ENCODE assay signal across 16 cellular contexts in the genomic region with DNA sequence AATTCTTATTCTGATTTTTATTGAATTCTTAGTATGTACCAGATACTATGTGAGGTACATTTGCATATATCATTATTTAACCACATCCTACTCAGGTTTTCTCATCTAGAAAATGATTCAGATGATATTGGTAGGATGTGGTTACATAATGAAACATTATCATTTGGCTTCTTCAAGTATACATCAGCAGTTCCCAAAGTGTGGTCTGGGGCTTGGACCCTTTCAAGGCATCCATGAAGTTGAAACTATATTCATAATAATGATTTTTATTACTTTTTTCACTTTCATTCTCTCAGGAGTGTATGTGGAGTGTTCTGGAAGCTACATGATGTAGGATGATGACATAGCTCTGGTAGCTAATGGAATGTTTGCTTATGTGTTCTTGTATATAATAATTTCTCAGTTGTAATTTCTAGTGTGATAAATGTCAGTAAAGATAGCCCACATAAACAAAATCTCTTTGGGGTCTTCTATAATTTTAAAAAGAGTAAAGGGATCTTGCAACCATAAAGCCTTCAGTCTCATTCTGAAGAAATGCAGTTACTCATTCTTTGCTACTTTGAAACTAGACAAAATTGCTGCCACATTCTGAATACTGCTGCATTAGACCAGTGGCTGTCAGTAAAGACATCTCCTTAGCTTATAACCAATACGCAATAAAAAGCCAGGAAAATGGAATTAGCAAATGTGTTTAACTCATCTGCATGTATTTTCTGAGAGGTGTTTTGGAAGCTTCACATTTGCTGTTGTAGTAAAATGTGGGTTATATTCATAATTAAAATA.
DNase-seq lines count a peak whose midpoint lies in the region; ATAC-seq and TF ChIP-seq lines count a peak whose summit lies in the region.
"Had no signal": no experiment of that assay in that cellular context is flagged by ENCODE, and none has a peak within 500 bp of the region (broad histone marks: within the 10 kb centered on the region; RNA-seq: fewer than 3 reads in every experiment).

No MANE protein-coding gene starts in this region.

- TF ChIP-seq CTCF in choroid plexus epithelial cell (conservative IDR thresholded peaks at IDR 0.05; ENCODE audit: low read depth, low read length), result no peak

- peaks cover 34% of the 10 kb centered on the region for H3K4me1 Mint-ChIP-seq in activated T-helper 2 cell treated with anti-CD3 and anti-CD28 coated beads, Interferon-gamma antibody, Interleukin-2, Interleukin-4, amounts not matched to agents 10 μg/mL and 5 μg/mL and 100 μg/mL, durations not matched to agents 14 hours and 24 hours and 36 hours (ENCODE audit: low read depth)
- peaks cover 8 to 14% (median 8%) of the 10 kb centered on the region in 3 donors for H3K4me1 Mint-ChIP-seq in T-cell

- CTCF ChIA-PET in T-cell (lab: Charles Lee), result interaction anchor here in 1 of 2 donors (0.7 kb wide), 1 partner anchor 12 kb away, joined by 5 read pairs; no protein-coding TSS in a partner anchor

- H3K27me3 Mint-ChIP-seq in activated T-helper 2 cell treated with anti-CD3 and anti-CD28 coated beads, Interferon-gamma antibody, Interleukin-2, Interleukin-4, amounts not matched to agents 10 μg/mL and 5 μg/mL and 100 μg/mL, durations not matched to agents 14 hours and 24 hours and 36 hours (ENCODE audit: low read depth), result peaks cover 12% of the 10 kb centered on the region
- peaks cover 16 to 23% of the 10 kb centered on the region in 2 donors for H3K27me3 Mint-ChIP-seq in T-cell
- H3K27me3 Mint-ChIP-seq: CD4-positive, alpha-beta T cell had no signal

- no peak overlapping the region for H3K4me3 Mint-ChIP-seq in activated T-helper 2 cell treated with anti-CD3 and anti-CD28 coated beads, Interferon-gamma antibody, Interleukin-2, Interleukin-4, amounts not matched to agents 10 μg/mL and 5 μg/mL and 100 μg/mL, durations not matched to agents 14 hours and 24 hours and 36 hours (ENCODE audit: low read depth)
- H3K4me3 Mint-ChIP-seq in T-cell, result no peak overlapping the region
- H3K4me3 Mint-ChIP-seq: B cell; CD4-positive, alpha-beta T cell had no signal

- peaks cover 4% of the 10 kb centered on the region for H3K9me3 Mint-ChIP-seq in activated T-helper 2 cell treated with anti-CD3 and anti-CD28 coated beads, Interferon-gamma antibody, Interleukin-2, Interleukin-4, amounts not matched to agents 10 μg/mL and 5 μg/mL and 100 μg/mL, durations not matched to agents 14 hours and 24 hours and 36 hours
- peaks cover 0 to under 1% (median 0%) of the 10 kb centered on the region in 3 donors for H3K9me3 Mint-ChIP-seq in T-cell
- H3K9me3 Mint-ChIP-seq: CD4-positive, alpha-beta T cell had no signal

- H3K27ac Mint-ChIP-seq in activated T-helper 2 cell treated with anti-CD3 and anti-CD28 coated beads, Interferon-gamma antibody, Interleukin-2, Interleukin-4, amounts not matched to agents 10 μg/mL and 5 μg/mL and 100 μg/mL, durations not matched to agents 14 hours and 24 hours and 36 hours, result no peak overlapping the region
- no peak overlapping the region for H3K27ac Mint-ChIP-seq in T-cell
- H3K27ac Mint-ChIP-seq: B cell; CD4-positive, alpha-beta T cell had no signal

- H3K36me3 Mint-ChIP-seq in activated T-helper 2 cell treated with anti-CD3 and anti-CD28 coated beads, Interferon-gamma antibody, Interleukin-2, Interleukin-4, amounts not matched to agents 10 μg/mL and 5 μg/mL and 100 μg/mL, durations not matched to agents 14 hours and 24 hours and 36 hours (ENCODE audit: low read depth), result peaks cover 42% of the 10 kb centered on the region
- H3K36me3 Mint-ChIP-seq in T-cell, result no peaks in the 10 kb centered on the region

- intact Hi-C loops in activated T-helper 2 cell treated with anti-CD3 and anti-CD28 coated beads, Interferon-gamma antibody, Interleukin-2, Interleukin-4, amounts not matched to agents 10 μg/mL and 5 μg/mL and 100 μg/mL, durations not matched to agents 14 hours and 24 hours and 36 hours (cut with micrococcal nuclease), result loop anchor here (1.0 to 5.0 kb wide), 3 partner anchors 11 to 38 kb away; no protein-coding TSS in a partner anchor

- POLR2A ChIA-PET in T-cell (lab: Charles Lee), result no interaction called here

- no peak overlapping the region for H3K4me3 ChIP-seq in choroid plexus epithelial cell (ENCODE audit: low read depth, low read length)

- DNase-seq in activated CD4-positive, CD25-positive, alpha-beta regulatory T cell treated with anti-CD3 and anti-CD28 coated beads, Interleukin-2, amount 50 U/mL, for 72 hours, result no peak
- peak; percentile 5 for DNase-seq in stimulated activated CD4-positive, alpha-beta T cell treated with anti-CD3 and anti-CD28 coated beads, Interleukin-1b, Interleukin-23, amount 100 ng/mL, for 48 hours
- DNase-seq in stimulated activated CD4-positive, alpha-beta T cell treated with anti-CD3 and anti-CD28 coated beads, Interleukin-4, amount 100 ng/mL, for 4 hours, result no peak
- peak; percentile 49 for DNase-seq in choroid plexus epithelial cell (ENCODE audit: low read depth)
- DNase-seq in effector CD4-positive, alpha-beta T cell, result no peak
- no peak for DNase-seq in activated T-helper 2 cell treated with anti-CD3 and anti-CD28 coated beads, Interferon-gamma antibody, Interleukin-2, Interleukin-4, amounts not matched to agents 10 μg/mL and 5 μg/mL and 100 μg/mL, durations not matched to agents 14 hours and 24 hours and 36 hours (ENCODE audit: low spot score)
- no peak for DNase-seq in T-cell
- DNase-seq: CD4-positive, alpha-beta T cell; MM.1S; NCI-H1092 treated with DMSO at 0.1 percent for 48 hours; NCI-H1694 treated with DMSO at 0.1 percent for 48 hours; NCI-H2107; NCI-H2227 treated with DMSO at 0.1 percent for 48 hours; NCI-H524 had no signal

- peak; percentile 80 to 86 for ATAC-seq in activated CD4-positive, CD25-positive, alpha-beta regulatory T cell treated with anti-CD3 and anti-CD28 coated beads, Interleukin-2, amount 50 U/mL, for 24 hours
- no peak for ATAC-seq in T-cell (replicated peaks in 1 of 4)

Comparison
In these comparisons a context has a peak if more than half of its experiments do, and no peak if none do; other contexts are left out.
1. DNase-seq: peak in stimulated activated CD4-positive, alpha-beta T cell treated with anti-CD3 and anti-CD28 coated beads, Interleukin-1b, Interleukin-23, amount 100 ng/mL, for 48 hours (single experiment) and choroid plexus epithelial cell (single experiment); none in activated CD4-positive, CD25-positive, alpha-beta regulatory T cell treated with anti-CD3 and anti-CD28 coated beads, Interleukin-2, amount 50 U/mL, for 72 hours (single experiment), stimulated activated CD4-positive, alpha-beta T cell treated with anti-CD3 and anti-CD28 coated beads, Interleukin-4, amount 100 ng/mL, for 4 hours (0 of 2), effector CD4-positive, alpha-beta T cell (single experiment), activated T-helper 2 cell treated with anti-CD3 and anti-CD28 coated beads, Interferon-gamma antibody, Interleukin-2, Interleukin-4, amounts not matched to agents 10 μg/mL and 5 μg/mL and 100 μg/mL, durations not matched to agents 14 hours and 24 hours and 36 hours (single experiment) and T-cell (0 of 34).
2. ATAC-seq: peak in activated CD4-positive, CD25-positive, alpha-beta regulatory T cell treated with anti-CD3 and anti-CD28 coated beads, Interleukin-2, amount 50 U/mL, for 24 hours (2 of 2); none in T-cell (0 of 4).